Comparison of ENCODE assay signal across 14 cellular contexts in the genomic region with DNA sequence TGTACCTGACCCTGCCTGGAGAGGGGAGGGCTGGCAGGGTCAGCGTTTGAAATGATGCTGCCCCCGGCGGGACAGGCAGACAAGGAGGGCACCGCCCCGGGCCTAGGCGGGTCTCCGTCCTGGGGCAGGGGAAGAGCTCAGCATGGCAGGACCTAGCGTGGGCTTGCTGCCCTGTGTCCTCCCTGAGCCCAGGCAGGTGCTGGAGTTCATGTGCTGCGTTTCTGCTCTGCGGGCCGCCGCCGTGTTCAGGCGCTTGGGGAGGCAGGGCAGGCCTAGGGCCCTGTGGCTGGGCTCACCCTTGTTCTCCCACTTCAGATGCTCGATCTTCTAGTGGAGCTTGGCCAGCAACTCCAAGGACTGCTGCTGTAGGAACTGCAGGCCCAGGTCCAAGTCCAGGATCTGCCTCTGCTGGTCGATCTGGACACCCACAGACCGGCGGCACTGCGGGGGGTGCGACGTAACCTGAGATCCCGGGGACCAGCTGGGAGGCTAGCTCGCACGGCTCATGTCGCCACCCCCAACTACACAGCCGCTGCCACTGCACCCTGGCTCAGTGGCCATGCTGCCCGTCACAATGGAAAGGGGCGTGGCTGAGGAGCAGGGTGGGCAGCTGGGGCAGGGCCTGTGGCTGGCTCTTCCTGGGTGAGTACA.
DNase-seq lines count a peak whose midpoint lies in the region; ATAC-seq and TF ChIP-seq lines count a peak whose summit lies in the region.
"Had no signal": no experiment of that assay in that cellular context is flagged by ENCODE, and none has a peak within 500 bp of the region (broad histone marks: within the 10 kb centered on the region; RNA-seq: fewer than 3 reads in every experiment).

No MANE protein-coding gene starts in this region.

- no peaks in the 10 kb centered on the region for H3K4me1 ChIP-seq in mesendoderm (ENCODE audit: control insufficient read depth, low read depth, low read length)
- H3K4me1 ChIP-seq: heart left ventricle had no signal

- H3K4me1 Mint-ChIP-seq in stimulated activated naive CD8-positive, alpha-beta T cell treated with anti-CD3 and anti-CD28 coated beads, Interleukin-15, amount 100 ng/mL, for 72 hours, result peaks cover 17% of the 10 kb centered on the region

- H4K5ac ChIP-seq in mesendoderm (ENCODE audit: low read length), result no peak overlapping the region

- DNase-seq in DMS 273 (lab: John Stamatoyannopoulos, UW; ENCODE audit: unreplicated experiment), result peak; percentile 85
- peak; percentile 85 for DNase-seq in NCI-H146 (lab: John Stamatoyannopoulos, UW)
- peak; percentile 75 for DNase-seq in choroid plexus epithelial cell (ENCODE audit: low read depth)
- peak; percentile 45 for DNase-seq in mesendoderm
- DNase-seq in stimulated activated naive CD8-positive, alpha-beta T cell treated with anti-CD3 and anti-CD28 coated beads, Interleukin-15, amount 100 ng/mL, for 72 hours, result no peak
- DNase-seq in posterior vena cava (ENCODE audit: low spot score), result no peak
- DNase-seq in SW480 (ENCODE audit: low spot score), result no peak
- DNase-seq: activated CD4-positive, alpha-beta T cell treated with anti-CD3 and anti-CD28 coated beads for 4 hours; activated naive CD4-positive, alpha-beta T cell; CD4-positive, alpha-beta T cell; NCI-H526; small intestine had no signal

- no peaks in the 10 kb centered on the region for H3K79me1 ChIP-seq in mesendoderm (ENCODE audit: low read length)

- no peaks in the 10 kb centered on the region for H3K9me3 Mint-ChIP-seq in stimulated activated naive CD8-positive, alpha-beta T cell treated with anti-CD3 and anti-CD28 coated beads, Interleukin-15, amount 100 ng/mL, for 72 hours
- H3K9me3 Mint-ChIP-seq: CD4-positive, alpha-beta T cell had no signal

- no peak overlapping the region for H3K27ac ChIP-seq in mesendoderm (ENCODE audit: low read depth, low read length)
- H3K27ac ChIP-seq: heart left ventricle had no signal

- no peak overlapping the region for H2BK15ac ChIP-seq in mesendoderm (replicated peaks; ENCODE audit: low read depth)

- no peaks in the 10 kb centered on the region for H3K36me3 ChIP-seq in mesendoderm (ENCODE audit: control insufficient read depth, insufficient read depth, low read length)

- no peak overlapping the region for H2BK5ac ChIP-seq in mesendoderm (ENCODE audit: low read length)

- H2AK5ac ChIP-seq in mesendoderm (ENCODE audit: low read length), result no peak overlapping the region

- no peak overlapping the region for H3K4ac ChIP-seq in mesendoderm (ENCODE audit: low read depth, low read length)

- H3K4me2 ChIP-seq in mesendoderm (ENCODE audit: low read length), result no peak overlapping the region

- H3K27me3 ChIP-seq in mesendoderm (ENCODE audit: insufficient read depth, low read length, poor library complexity), result no peaks in the 10 kb centered on the region
- H3K27me3 ChIP-seq: heart left ventricle had no signal

- no peaks in the 10 kb centered on the region for H3K79me2 ChIP-seq in mesendoderm (ENCODE audit: control insufficient read depth, insufficient read depth, low read length)

- H3K27me3 Mint-ChIP-seq in stimulated activated naive CD8-positive, alpha-beta T cell treated with anti-CD3 and anti-CD28 coated beads, Interleukin-15, amount 100 ng/mL, for 72 hours, result no peaks in the 10 kb centered on the region
- H3K27me3 Mint-ChIP-seq: CD4-positive, alpha-beta T cell had no signal

- H3K4me3 Mint-ChIP-seq in stimulated activated naive CD8-positive, alpha-beta T cell treated with anti-CD3 and anti-CD28 coated beads, Interleukin-15, amount 100 ng/mL, for 72 hours, result no peak overlapping the region
- H3K4me3 Mint-ChIP-seq: CD4-positive, alpha-beta T cell had no signal

- intact Hi-C loops in posterior vena cava (cut with DNase I), result no loop called here

- H4K8ac ChIP-seq in mesendoderm (ENCODE audit: low read depth, low read length), result no peak overlapping the region

- no peak overlapping the region for H2BK120ac ChIP-seq in mesendoderm (ENCODE audit: low read depth, low read length)

- H3K18ac ChIP-seq in mesendoderm (ENCODE audit: low read length), result no peak overlapping the region

- no peak overlapping the region for H3K9ac ChIP-seq in mesendoderm (ENCODE audit: low read length)

- WGBS in mesendoderm (ENCODE audit: extremely low coverage, insufficient coverage, low lambda C conversion rate), result no CpG with 5 or more reads among the region's 28 CpGs

- TF ChIP-seq CTCF in choroid plexus epithelial cell (conservative IDR thresholded peaks at IDR 0.05; ENCODE audit: low read depth, low read length), result peak; percentile 30

- H3K56ac ChIP-seq in mesendoderm (ENCODE audit: low read length), result peak overlapping the region; percentile 31

- H3K4me3 ChIP-seq in choroid plexus epithelial cell (ENCODE audit: low read depth, low read length) (no peak overlapping the region), mesendoderm (ENCODE audit: low read length) (no peak overlapping the region)
- H3K4me3 ChIP-seq: heart left ventricle had no signal

- H3K27ac Mint-ChIP-seq in stimulated activated naive CD8-positive, alpha-beta T cell treated with anti-CD3 and anti-CD28 coated beads, Interleukin-15, amount 100 ng/mL, for 72 hours, result peak overlapping the region in 1 of 2 donors; percentile 38

- H3K23ac ChIP-seq in mesendoderm (ENCODE audit: low read length), result no peak overlapping the region

- no peak for ATAC-seq in stimulated activated naive CD8-positive, alpha-beta T cell treated with anti-CD3 and anti-CD28 coated beads, Interleukin-15, amount 100 ng/mL, for 72 hours
- no peak for ATAC-seq in HG03039 (IDR thresholded peaks at IDR 0.05; ENCODE audit: unreplicated experiment)

Comparison
In these comparisons a context has a peak if more than half of its experiments do, and no peak if none do; other contexts are left out.
1. DNase-seq: peak in DMS 273 (single experiment), NCI-H146 (single experiment), choroid plexus epithelial cell (single experiment) and mesendoderm (single experiment); none in stimulated activated naive CD8-positive, alpha-beta T cell treated with anti-CD3 and anti-CD28 coated beads, Interleukin-15, amount 100 ng/mL, for 72 hours (0 of 2), posterior vena cava (single experiment) and SW480 (single experiment).